ENCODE assay signal across 8 cellular contexts in genomic region chr10:84267503-84268126, GRCh38. TPM values are rescaled to one million over a fixed set of nuclear protein-coding genes. Genes with fewer than 3 reads are reported as not detected.
DNase-seq lines count a peak whose midpoint lies in the region; ATAC-seq, FAIRE-seq and TF ChIP-seq lines count a peak whose summit lies in the region.

No MANE protein-coding gene starts in this region.

- H3K9me3 Mint-ChIP-seq in CD8-positive, alpha-beta memory T cell = no peaks in the 10 kb centered on the region
- no peaks in the 10 kb centered on the region for H3K9me3 Mint-ChIP-seq in H9

- H4K5ac ChIP-seq in H9 (ENCODE audit: insufficient read length, low read depth, low read length) = no peak overlapping the region

- no peak overlapping the region for H2BK12ac ChIP-seq in H9 (ENCODE audit: insufficient read length, low read depth, low read length)

- H3K14ac ChIP-seq in H9 (ENCODE audit: insufficient read depth, low read length) = no peak overlapping the region

- no peak overlapping the region for H3K23ac ChIP-seq in H9 (ENCODE audit: insufficient read length, low read depth, low read length)

- H4K91ac ChIP-seq in H9 (ENCODE audit: insufficient read length, low read depth, low read length) = no peak overlapping the region

- FAIRE-seq in RCC 7860 (lab: Jason Lieb, UNC) = no peak

- DNase-seq in CD8-positive, alpha-beta memory T cell = peak; percentile 35 to 70 (median 43)
- peak; percentile 78 for DNase-seq in H9
- peak; percentile 39 for DNase-seq in NCI-H510A (lab: John Stamatoyannopoulos, UW)
- peak; percentile 61 for DNase-seq in activated T-cell treated with anti-CD3 and anti-CD28 coated beads for 24 hours (ENCODE audit: low read depth)
- DNase-seq in fibroblast of the aortic adventitia (ENCODE audit: low read depth) = peak; percentile 42
- DNase-seq in pulmonary artery endothelial cell (ENCODE audit: low read depth, low spot score) = peak; percentile 29
- DNase-seq in RCC 7860 (ENCODE audit: low spot score) = no peak

- no peak overlapping the region for H3K18ac ChIP-seq in H9 (ENCODE audit: insufficient read length, low read depth, low read length)

- no peak overlapping the region for H2BK15ac ChIP-seq in H9 (ENCODE audit: low read depth, low read length)

- no peak overlapping the region for H3K4me3 ChIP-seq in CD8-positive, alpha-beta memory T cell (ENCODE audit: low read length)
- no peak overlapping the region for H3K4me3 ChIP-seq in fibroblast of the aortic adventitia (ENCODE audit: low read depth, low read length)

- no peaks in the 10 kb centered on the region for H3K79me1 ChIP-seq in H9 (ENCODE audit: insufficient read depth, low read depth, low read length, poor library complexity, severe bottlenecking)

- no peak overlapping the region for H2BK120ac ChIP-seq in H9 (ENCODE audit: low read depth, low read length, poor library complexity, severe bottlenecking)

- H3T11ph ChIP-seq in H9 (ENCODE audit: low read length) = no peak overlapping the region

- H3K27me3 ChIP-seq in CD8-positive, alpha-beta memory T cell (ENCODE audit: insufficient read depth, low read length, poor library complexity, severe bottlenecking) = peaks cover 5% of the 10 kb centered on the region
- no peaks in the 10 kb centered on the region for H3K27me3 ChIP-seq in H9 (ENCODE audit: insufficient read depth, low read length)

- TF ChIP-seq CTCF in H9 (conservative IDR thresholded peaks at IDR 0.05) (peak; percentile 93), fibroblast of the aortic adventitia (IDR thresholded peaks at IDR 0.05; ENCODE audit: insufficient read depth, low read length) (peak; percentile 66)

- no peaks in the 10 kb centered on the region for H3K4me1 ChIP-seq in CD8-positive, alpha-beta memory T cell (ENCODE audit: insufficient read depth, low read length)
- no peaks in the 10 kb centered on the region; the same call in 1 of the 2 replicates for H3K4me1 ChIP-seq in H9 (ENCODE audit: insufficient read depth, low read length)

- no peaks in the 10 kb centered on the region for H3K23me2 ChIP-seq in H9 (ENCODE audit: insufficient read length, low read depth, low read length, poor library complexity, severe bottlenecking)

- peaks cover 0 to 1% (median 0%) of the 10 kb centered on the region in 3 donors for H3K36me3 Mint-ChIP-seq in CD8-positive, alpha-beta memory T cell
- H3K36me3 Mint-ChIP-seq in H9 (ENCODE audit: insufficient read depth in 1 of 3, low read depth in 3 of 3) = no peaks in the 10 kb centered on the region

- H3K4ac ChIP-seq in H9 (ENCODE audit: low read depth, low read length) = no peak overlapping the region

- peaks cover 6 to 23% of the 10 kb centered on the region in 2 donors for H3K27me3 Mint-ChIP-seq in CD8-positive, alpha-beta memory T cell
- H3K27me3 Mint-ChIP-seq in H9 (ENCODE audit: low read depth) = peaks cover 4% of the 10 kb centered on the region

- no peak overlapping the region for H2AFZ ChIP-seq in H9 (ENCODE audit: low read length)

- no peaks in the 10 kb centered on the region for H3K36me3 ChIP-seq in CD8-positive, alpha-beta memory T cell (ENCODE audit: insufficient read depth, low read length)

- H3K9me3 ChIP-seq in CD8-positive, alpha-beta memory T cell (ENCODE audit: low read length) = no peaks in the 10 kb centered on the region
- no peaks in the 10 kb centered on the region for H3K9me3 ChIP-seq in H9 (ENCODE audit: control insufficient read depth, low read depth, low read length)

- no peak overlapping the region for H2BK5ac ChIP-seq in H9 (ENCODE audit: insufficient read length, low read length)

- no peaks in the 10 kb centered on the region for H3K79me2 ChIP-seq in H9 (ENCODE audit: insufficient read depth, low read length)

- H3K4me2 ChIP-seq in H9 (ENCODE audit: insufficient read depth, insufficient read length, low read length) = no peak overlapping the region

- no peak overlapping the region for H2BK20ac ChIP-seq in H9 (ENCODE audit: low read depth, low read length, poor library complexity, severe bottlenecking)

- no peak overlapping the region for H3K56ac ChIP-seq in H9 (ENCODE audit: insufficient read length, low read depth, low read length)

- CTCF ChIA-PET in CD8-positive, alpha-beta memory T cell (lab: Charles Lee) = interaction anchor here (0.9 to 9.6 kb wide), 14 partner anchors 10 to 270 kb away, joined by 3 to 191 read pairs (median 4); no protein-coding TSS in a partner anchor

- H3K9ac ChIP-seq in H9 (ENCODE audit: extremely low read depth, insufficient read length, low read length) = no peak overlapping the region

- WGBS in H9 (ENCODE audit: extremely low coverage, insufficient read length, low lambda C conversion rate) = no CpG with 5 or more reads among the region's 7 CpGs

- no peak overlapping the region for H3K4me3 Mint-ChIP-seq in CD8-positive, alpha-beta memory T cell
- no peak overlapping the region for H3K4me3 Mint-ChIP-seq in H9

- no peak for ATAC-seq in GM18873 (IDR thresholded peaks at IDR 0.05; ENCODE audit: low FRiP score, unreplicated experiment)

- H2AK5ac ChIP-seq in H9 (ENCODE audit: insufficient read length, low read length) = no peak overlapping the region

- POLR2A ChIA-PET in CD8-positive, alpha-beta memory T cell (lab: Charles Lee) = no interaction called here

- peaks cover 7 to 18% (median 14%) of the 10 kb centered on the region in 3 donors for H3K4me1 Mint-ChIP-seq in CD8-positive, alpha-beta memory T cell
- H3K4me1 Mint-ChIP-seq in H9 = peaks cover 17 to 19% of the 10 kb centered on the region in 2 experiments

- no peak overlapping the region for H4K8ac ChIP-seq in H9 (replicated peaks; ENCODE audit: insufficient read length, low read depth, low read length)

- no peaks in the 10 kb centered on the region for H4K20me1 ChIP-seq in H9 (ENCODE audit: control insufficient read depth, insufficient read depth, insufficient read length)

- no peak overlapping the region for H3K27ac Mint-ChIP-seq in CD8-positive, alpha-beta memory T cell
- 0 out of 7 replicates have a peak overlapping the region, but pooled peaks of 1 of the 3 experiments have one; percentile 6 for H3K27ac Mint-ChIP-seq in H9

- H3K27ac ChIP-seq in CD8-positive, alpha-beta memory T cell (ENCODE audit: low read depth, low read length) = no peak overlapping the region
- no peak overlapping the region for H3K27ac ChIP-seq in H9 (ENCODE audit: insufficient read length, low read depth, low read length)

RNA-seq across cellular contexts. Expression of gene RGR, which starts 22.8 kb away (rescaled TPM):
- not detected for total RNA-seq in CD8-positive, alpha-beta memory T cell
- not detected for polyA plus RNA-seq in CD8-positive, alpha-beta memory T cell
- not detected in 2 replicates for total RNA-seq in H9 (2021)
- not detected in 2 replicates for total RNA-seq in fibroblast of the aortic adventitia (ENCODE audit: low replicate concordance)
- not detected in 2 replicates for total RNA-seq in pulmonary artery endothelial cell

RNA-seq across cellular contexts. Expression of gene LRIT1, which starts 26.3 kb away (rescaled TPM):
- not detected for total RNA-seq in CD8-positive, alpha-beta memory T cell
- polyA plus RNA-seq in CD8-positive, alpha-beta memory T cell = not detected
- total RNA-seq in H9 (2021) = not detected in 2 replicates
- total RNA-seq in fibroblast of the aortic adventitia (ENCODE audit: low replicate concordance) = not detected in 2 replicates
- total RNA-seq in pulmonary artery endothelial cell = not detected in 2 replicates

RNA-seq across cellular contexts. Expression of gene LRIT2, which starts 42.3 kb away (rescaled TPM):
- not detected for total RNA-seq in CD8-positive, alpha-beta memory T cell
- polyA plus RNA-seq in CD8-positive, alpha-beta memory T cell = not detected
- total RNA-seq in H9 (2021) (not detected in 2 replicates), fibroblast of the aortic adventitia (ENCODE audit: low replicate concordance) (not detected in 2 replicates), pulmonary artery endothelial cell (not detected in 2 replicates)
